Comparison of ENCODE assay signal across 14 cellular contexts in the genomic region with DNA sequence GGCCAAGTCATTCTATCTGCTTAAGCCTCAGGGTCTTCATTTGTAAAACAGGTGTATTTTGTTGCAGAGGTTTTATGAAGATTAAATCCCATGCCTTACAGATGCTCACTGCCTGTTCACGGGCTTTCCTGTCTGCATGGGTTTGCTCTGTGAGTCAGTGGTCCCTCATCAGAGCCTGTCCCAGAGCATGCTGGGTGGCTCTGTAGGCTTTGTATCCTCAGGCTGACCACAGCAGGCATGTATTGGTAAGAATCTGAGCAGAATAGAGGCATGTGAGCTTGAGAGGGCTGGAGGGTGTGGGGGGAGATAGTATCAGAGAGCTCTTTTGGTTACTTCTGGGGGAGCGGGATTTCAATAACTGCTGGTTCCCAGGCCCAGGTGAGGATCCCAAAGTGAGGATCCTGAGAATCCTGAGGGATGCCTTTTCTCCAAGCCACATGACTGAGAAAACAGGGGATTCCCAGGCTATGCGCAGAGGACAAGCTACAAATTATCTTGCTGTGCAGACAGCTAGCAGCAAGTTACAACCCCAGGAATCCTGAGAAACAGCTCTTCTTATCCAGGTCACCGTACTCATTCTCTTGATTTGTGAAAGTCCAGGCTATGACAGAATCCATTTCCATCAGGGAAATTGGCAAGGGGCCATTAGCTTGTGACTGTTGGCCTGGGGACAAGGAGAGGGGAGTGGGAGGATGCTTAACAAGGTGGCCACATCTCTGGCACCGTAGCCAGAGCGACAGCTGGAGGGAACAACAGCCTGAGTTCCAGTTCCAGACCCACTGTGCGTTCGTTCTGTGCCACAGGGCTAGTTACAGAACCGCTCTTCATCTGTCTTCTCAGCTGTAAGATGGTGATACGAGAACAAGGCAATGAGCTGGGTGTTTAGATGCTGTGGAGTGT. TPM values are rescaled to one million over a fixed set of nuclear protein-coding genes. Genes with fewer than 3 reads are reported as not detected.
DNase-seq lines count a peak whose midpoint lies in the region; ATAC-seq and TF ChIP-seq lines count a peak whose summit lies in the region.
"Had no signal": no experiment of that assay in that cellular context is flagged by ENCODE, and none has a peak within 500 bp of the region (broad histone marks: within the 10 kb centered on the region; RNA-seq: fewer than 3 reads in every experiment).

No MANE protein-coding gene starts in this region.

- H3K36me3 Mint-ChIP-seq in brain (no peaks in the 10 kb centered on the region), glutamatergic neuron (ENCODE audit: unreplicated experiment) (no peaks in the 10 kb centered on the region)

- WGBS in stomach, 5 donors, result 82 to 83% (median 83%) methylated on average over 10 of the region's 10 CpGs

- H3K9me3 Mint-ChIP-seq in brain (no peaks in the 10 kb centered on the region), glutamatergic neuron (ENCODE audit: unreplicated experiment) (peaks cover 1% of the 10 kb centered on the region)

- H3K4me3 Mint-ChIP-seq in brain (peak overlapping the region in 1 of 5 experiments; percentile 5), glutamatergic neuron (ENCODE audit: unreplicated experiment) (no peak overlapping the region)

- H3K4me1 ChIP-seq in BLaER1 treated with 17β-estradiol and CSF1 and Interleukin-3, amounts not matched to agents 10 nM and 100 nM, result peaks cover 21 to 69% (median 45%) of the 10 kb centered on the region in 10 experiments
- peaks cover 0 to 1% (median under 1%) of the 10 kb centered on the region in 4 donors for H3K4me1 ChIP-seq in stomach

- no peaks in the 10 kb centered on the region for H3K36me3 ChIP-seq in BLaER1 treated with 17β-estradiol and CSF1 and Interleukin-3, amounts not matched to agents 10 nM and 100 nM
- H3K36me3 ChIP-seq in stomach, result no peaks in the 10 kb centered on the region

- TF ChIP-seq CTCF in brain (conservative IDR thresholded peaks at IDR 0.05) (no peak), stomach (IDR thresholded peaks at IDR 0.05) (no peak), glutamatergic neuron (IDR thresholded peaks at IDR 0.05; ENCODE audit: partially characterized antibody, unreplicated experiment) (no peak)

- H4K20me1 ChIP-seq in BLaER1 treated with 17β-estradiol and CSF1 and Interleukin-3, amounts not matched to agents 10 nM and 100 nM, result peaks cover 0 to 70% (median 5%) of the 10 kb centered on the region in 11 experiments; a peak in 10 of 22 replicates

- ATAC-seq in GM18858 (IDR thresholded peaks at IDR 0.05; ENCODE audit: unreplicated experiment), result no peak
- ATAC-seq in GM19452 (IDR thresholded peaks at IDR 0.05; ENCODE audit: unreplicated experiment), result no peak
- ATAC-seq: gastroesophageal sphincter had no signal

- H3K4me3 ChIP-seq in BLaER1 treated with 17β-estradiol and CSF1 and Interleukin-3, amounts not matched to agents 10 nM and 100 nM, result no peak overlapping the region
- no peak overlapping the region for H3K4me3 ChIP-seq in stomach
- H3K4me3 ChIP-seq: gastroesophageal sphincter had no signal

- intact Hi-C loops in stomach (cut with DNase I; ENCODE audit: low total_unique reads), result no loop called here

- peak overlapping the region in 7 of 11 experiments; percentile 64 to 83 (median 75); a peak in 14 of 22 replicates for H3K4me2 ChIP-seq in BLaER1 treated with 17β-estradiol and CSF1 and Interleukin-3, amounts not matched to agents 10 nM and 100 nM

- no peak for TF ChIP-seq EP300 in stomach (IDR thresholded peaks at IDR 0.05)

- no peaks in the 10 kb centered on the region for H3K9me3 ChIP-seq in BLaER1 treated with 17β-estradiol and CSF1 and Interleukin-3, amounts not matched to agents 10 nM and 100 nM (replicated peaks in 1 of 11)
- H3K9me3 ChIP-seq in stomach, result no peaks in the 10 kb centered on the region
- H3K9me3 ChIP-seq: gastroesophageal sphincter had no signal

- peak overlapping the region; percentile 16 to 77 (median 31) for H3K27ac Mint-ChIP-seq in brain
- no peak overlapping the region for H3K27ac Mint-ChIP-seq in glutamatergic neuron (ENCODE audit: unreplicated experiment)

- H3K27me3 Mint-ChIP-seq in brain (no peaks in the 10 kb centered on the region), glutamatergic neuron (ENCODE audit: unreplicated experiment) (no peaks in the 10 kb centered on the region)

- H3K4me1 Mint-ChIP-seq in brain (peaks cover 71% of the 10 kb centered on the region), glutamatergic neuron (ENCODE audit: low read depth, unreplicated experiment) (peaks cover 29% of the 10 kb centered on the region)

- no peak for TF ChIP-seq POLR2A in stomach (IDR thresholded peaks at IDR 0.05)

- H3K9ac ChIP-seq in BLaER1 treated with 17β-estradiol and CSF1 and Interleukin-3, amounts not matched to agents 10 nM and 100 nM, result no peak overlapping the region

- H3K27ac ChIP-seq in BLaER1 treated with 17β-estradiol and CSF1 and Interleukin-3, amounts not matched to agents 10 nM and 100 nM, result no peak overlapping the region
- H3K27ac ChIP-seq in stomach, result no peak overlapping the region
- H3K27ac ChIP-seq: gastroesophageal sphincter had no signal

- H3K27me3 ChIP-seq in BLaER1 treated with 17β-estradiol and CSF1 and Interleukin-3, amounts not matched to agents 10 nM and 100 nM, result peaks cover 0 to 55% (median 0%) of the 10 kb centered on the region in 11 experiments; a peak in 7 of 22 replicates
- H3K27me3 ChIP-seq in stomach, result no peaks in the 10 kb centered on the region
- H3K27me3 ChIP-seq: gastroesophageal sphincter had no signal

- DNase-seq in NCI-H1092 (lab: John Stamatoyannopoulos, UW), result peak; percentile 40
- DNase-seq in iris pigment epithelial cell (ENCODE audit: low read depth), result peak; percentile 18
- no peak for DNase-seq in stomach
- DNase-seq in glutamatergic neuron, result no peak
- DNase-seq: effector CD4-positive, alpha-beta T cell; GDM1; stimulated activated CD4-positive, alpha-beta T cell treated with anti-CD3 and anti-CD28 coated beads, Interleukin-4, amount 100 ng/mL, for 24 hours; stimulated activated naive CD4-positive, alpha-beta T cell; T1000 had no signal

RNA-seq across cellular contexts. Expression of a gene that starts 45.1 kb away (rescaled TPM):
- 22.2 TPM for polyA plus RNA-seq in brain (ENCODE audit: insufficient read depth, low read depth, low replicate concordance)
- 10 to 100 TPM; 12.1 to 54.7 (median 16.9) TPM for total RNA-seq in stomach
- 1 to 10 TPM in 2 of 3 donors, under 1 TPM in 1; 0.92 to 7.0 (median 3.4) TPM for polyA plus RNA-seq in stomach
- total RNA-seq in glutamatergic neuron (ENCODE audit: unreplicated experiment), result 110 TPM

Comparison
In these comparisons a context has a peak if more than half of its experiments do, and no peak if none do; other contexts are left out.
1. DNase-seq: peak in NCI-H1092 (single experiment) and iris pigment epithelial cell (single experiment); none in stomach (single experiment) and glutamatergic neuron (single experiment).